8 cellular contexts compared by ENCODE assay signal in genomic region chr5:149358294-149358651, GRCh38. TPM values are rescaled to one million over a fixed set of nuclear protein-coding genes. Genes with fewer than 3 reads are reported as not detected.
DNase-seq lines count a peak whose midpoint lies in the region; ATAC-seq and TF ChIP-seq lines count a peak whose summit lies in the region.

No MANE protein-coding gene starts in this region.

- peak overlapping the region; percentile 97 for H2AFZ ChIP-seq in PC-9

- H3K9me2 ChIP-seq in PC-9 (ENCODE audit: insufficient read depth) = no peaks in the 10 kb centered on the region

- H3K27ac ChIP-seq in PC-9 = no peak overlapping the region
- H3K27ac ChIP-seq in ascending aorta = peak overlapping the region; percentile 45 to 56

- TF ChIP-seq CTCF in PC-9 (conservative IDR thresholded peaks at IDR 0.05) (no peak), ascending aorta (IDR thresholded peaks at IDR 0.05) (no peak)

- peak overlapping the region; percentile 95 for H3K4me2 ChIP-seq in PC-9
- H3K4me2 ChIP-seq in skeletal muscle satellite cell (ENCODE audit: low read length) = peak overlapping the region; percentile 95

- peak; percentile 18 for ATAC-seq in HG02938 (IDR thresholded peaks at IDR 0.05; ENCODE audit: unreplicated experiment)

- POLR2A ChIA-PET in PC-9 (lab: Charles Lee; ENCODE audit: unreplicated experiment) = interaction anchor here (0.5 to 1.3 kb wide), 10 partner anchors 9 to 385 kb away, joined by 3 to 8 read pairs (median 6); no protein-coding TSS in a partner anchor

- H3K9me3 ChIP-seq in PC-9 (ENCODE audit: insufficient read depth, low read depth) = no peaks in the 10 kb centered on the region
- H3K9me3 ChIP-seq in ascending aorta = no peaks in the 10 kb centered on the region
- no peaks in the 10 kb centered on the region for H3K9me3 ChIP-seq in skeletal muscle satellite cell (replicated peaks; ENCODE audit: low read length)

- CTCF ChIA-PET in PC-9 (lab: Charles Lee) = interaction anchor here (0.6 to 1.7 kb wide), 9 partner anchors 8 to 929 kb away, joined by 3 to 12 read pairs (median 4); no protein-coding TSS in a partner anchor

- peak overlapping the region; percentile 83 for H3K9ac ChIP-seq in skeletal muscle satellite cell (ENCODE audit: low read depth, low read length)

- DNase-seq in NCI-H2029 (lab: John Stamatoyannopoulos, UW) (peak; percentile 48), NCI-H2029 treated with DMSO at 0.1 percent for 48 hours (lab: John Stamatoyannopoulos, UW) (no peak), PC-9 (peak in 1 of 2 experiments; percentile 10), ascending aorta (ENCODE audit: low spot score in 2 of 2) (no peak), NCI-H2171 treated with DMSO at 0.1 percent for 48 hours (lab: John Stamatoyannopoulos, UW) (no peak)

- H3K36me3 ChIP-seq in PC-9 (ENCODE audit: low read depth) = no peaks in the 10 kb centered on the region
- H3K36me3 ChIP-seq in ascending aorta = peaks cover 0 to 22% of the 10 kb centered on the region in 2 donors
- H3K36me3 ChIP-seq in skeletal muscle satellite cell (ENCODE audit: insufficient read depth, low read length) = peaks cover 17% of the 10 kb centered on the region

- H3K79me2 ChIP-seq in PC-9 (ENCODE audit: low read depth) = no peaks in the 10 kb centered on the region

- H3K4me1 ChIP-seq in PC-9 (replicated peaks; ENCODE audit: insufficient read depth) (peaks cover 14% of the 10 kb centered on the region; the same call in 1 of the 2 replicates), ascending aorta (peaks cover 0 to 9% of the 10 kb centered on the region in 2 donors), skeletal muscle satellite cell (ENCODE audit: control insufficient read depth, insufficient read depth, low read length) (peaks cover 10% of the 10 kb centered on the region)

- peaks cover 38% of the 10 kb centered on the region for H3F3A ChIP-seq in PC-9 (ENCODE audit: insufficient read depth, low read depth)

- H3K27me3 ChIP-seq in PC-9 (ENCODE audit: insufficient read depth, low read depth) (no peaks in the 10 kb centered on the region), ascending aorta (no peaks in the 10 kb centered on the region), skeletal muscle satellite cell (ENCODE audit: control insufficient read depth, insufficient read depth, low read length) (no peaks in the 10 kb centered on the region)

- 0 out of 2 replicates have a peak, but pooled peaks cover 8% of the 10 kb centered on the region for H4K20me1 ChIP-seq in PC-9 (ENCODE audit: insufficient read depth)

- intact Hi-C loops in PC-9 (cut with micrococcal nuclease; ENCODE audit: unreplicated experiment) (loop anchor here (5.0 kb wide), 1 partner anchor 36 kb away; no protein-coding TSS in a partner anchor), ascending aorta (cut with DNase I) (no loop called here)

- no TSS peak for BruUV-seq in PC-9 (replicated peaks; lab: Mats Ljungman, UMichigan)

- H3K4me3 ChIP-seq in PC-9 (peak overlapping the region; percentile 86), ascending aorta (peak overlapping the region; percentile 54 to 68), iPS-11a (ENCODE audit: low read depth, low read length) (peak overlapping the region; percentile 79), skeletal muscle satellite cell (ENCODE audit: low read length) (peak overlapping the region; percentile 87)

RNA-seq across cellular contexts. Expression of gene PCYOX1L, which starts 0.4 kb away (rescaled TPM):
- total RNA-seq in PC-9 (2021) (7.4 and 8.3 TPM in 2 replicates), ascending aorta (1.5 TPM)
- 9.0 and 10.6 TPM in 2 replicates for total RNA-seq in skeletal muscle satellite cell (2012; rRNA removed)

RNA-seq across cellular contexts. Expression of gene GRPEL2, which starts 13.0 kb away (rescaled TPM):
- total RNA-seq in PC-9 (2021) (32.4 and 36.9 TPM in 2 replicates), ascending aorta (7.8 TPM)
- total RNA-seq in skeletal muscle satellite cell (2012; rRNA removed) = 23.4 and 25.6 TPM in 2 replicates

RNA-seq across cellular contexts. Expression of gene IL17B, which starts 20.8 kb away (rescaled TPM):
- not detected in 2 replicates for total RNA-seq in PC-9 (2021)
- total RNA-seq in ascending aorta = 46.8 TPM
- 0.44 TPM in 1 of 2 replicates, not detected in the other for total RNA-seq in skeletal muscle satellite cell (2012; rRNA removed)

Comparison
In these comparisons a context has a peak if more than half of its experiments do, and no peak if none do; other contexts are left out.
1. RNA of gene IL17B, which starts 20.8 kb away (total RNA-seq): 46.8 TPM in ascending aorta (single experiment); not detected in PC-9; every median in the first group is over 10 times any median in the second.
2. Peak in every context shown above with its lines, with median percentiles within 50 percentile points of each other: H3K4me3 ChIP-seq.